Comparison of ENCODE assay signal across 1 cellular context in genomic region chr17:43216762-43217613, GRCh38.
TF ChIP-seq lines count a peak whose summit lies in the region.

No MANE protein-coding gene starts in this region.

TF ChIP-seq in HepG2, 621 proteins besides CTCF, POLR2A, EP300 and RAD21 (continued from another document and continues in another):
- TF ChIP-seq NAIF1 (CRISPR knock-in tag; IDR thresholded peaks at IDR 0.05; ENCODE audit: borderline replicate concordance) = peak; percentile 92
- TF ChIP-seq GTF2F1 (IDR thresholded peaks at IDR 0.05; ENCODE audit: low read length) = 0 out of 2 replicates have a peak, but pooled peaks have one; percentile 53
- no peak for TF ChIP-seq ZHX2 (IDR thresholded peaks at IDR 0.05; ENCODE audit: low read depth)
- no peak for TF ChIP-seq ZHX2 (CRISPR knock-in tag; IDR thresholded peaks at IDR 0.05; ENCODE audit: borderline replicate concordance)
- no peak; the same call in 1 of the 2 replicates for TF ChIP-seq TOPORS (CRISPR knock-in tag; IDR thresholded peaks at IDR 0.05)
- 0 out of 2 replicates have a peak, but pooled peaks have one; percentile 22 for TF ChIP-seq ATF7-NPFF (CRISPR knock-in tag; IDR thresholded peaks at IDR 0.05; ENCODE audit: low read depth)
- TF ChIP-seq KMT2B (CRISPR knock-in tag; IDR thresholded peaks at IDR 0.05) = no peak; the same call in none of the 2 replicates
- TF ChIP-seq SRY (CRISPR knock-in tag; IDR thresholded peaks at IDR 0.05) = peak; percentile 90; the same call in 1 of the 2 replicates
- TF ChIP-seq ZNF225 (CRISPR knock-in tag; IDR thresholded peaks at IDR 0.05) = no peak; the same call in 1 of the 2 replicates
- no peak for TF ChIP-seq FUBP1 (CRISPR knock-in tag; IDR thresholded peaks at IDR 0.05; ENCODE audit: borderline replicate concordance)
- TF ChIP-seq ZFP36 (IDR thresholded peaks at IDR 0.05; ENCODE audit: borderline replicate concordance, low read depth, low read length, partially characterized antibody) = no peak
- TF ChIP-seq ZNF496 (CRISPR knock-in tag; IDR thresholded peaks at IDR 0.05; ENCODE audit: insufficient replicate concordance) = no peak
- no peak; the same call in 1 of the 2 replicates for TF ChIP-seq DR1 (CRISPR knock-in tag; IDR thresholded peaks at IDR 0.05)
- no peak for TF ChIP-seq SCMH1 (CRISPR knock-in tag; IDR thresholded peaks at IDR 0.05; ENCODE audit: borderline replicate concordance)
- TF ChIP-seq ZNF556 (CRISPR knock-in tag; IDR thresholded peaks at IDR 0.05; ENCODE audit: borderline replicate concordance) = peak; percentile 91; the same call in 1 of the 2 replicates
- no peak for TF ChIP-seq PBX3 (CRISPR knock-in tag; IDR thresholded peaks at IDR 0.05; ENCODE audit: borderline replicate concordance)
- no peak; the same call in 1 of the 2 replicates for TF ChIP-seq E2F5 (CRISPR knock-in tag; conservative IDR thresholded peaks at IDR 0.05)
- TF ChIP-seq HNF4G (IDR thresholded peaks at IDR 0.05; ENCODE audit: borderline replicate concordance, low read depth, low read length) = peak; percentile 88
- peak; percentile 89 for TF ChIP-seq HNF4G (CRISPR knock-in tag; IDR thresholded peaks at IDR 0.05; ENCODE audit: borderline replicate concordance, low read depth)
- no peak for TF ChIP-seq HNRNPUL1 (IDR thresholded peaks at IDR 0.05; ENCODE audit: low read depth, low read length)
- TF ChIP-seq FOXP4 (CRISPR knock-in tag; IDR thresholded peaks at IDR 0.05) = peak; percentile 88
- TF ChIP-seq ZKSCAN8 (CRISPR knock-in tag; IDR thresholded peaks at IDR 0.05; ENCODE audit: borderline replicate concordance) = peak; percentile 88; the same call in 1 of the 2 replicates
- TF ChIP-seq ZNF780A (CRISPR knock-in tag; IDR thresholded peaks at IDR 0.05) = no peak
- TF ChIP-seq ATF5 (CRISPR knock-in tag; IDR thresholded peaks at IDR 0.05; ENCODE audit: low read depth) = peak; percentile 71; the same call in 1 of the 2 replicates
- peak; percentile 73; the same call in 1 of the 2 replicates for TF ChIP-seq CREB3 (CRISPR knock-in tag; IDR thresholded peaks at IDR 0.05)
- TF ChIP-seq ZNF552 (CRISPR knock-in tag; IDR thresholded peaks at IDR 0.05; ENCODE audit: borderline replicate concordance) = no peak
- no peak for TF ChIP-seq TP53 (CRISPR knock-in tag; conservative IDR thresholded peaks at IDR 0.05)
- no peak for TF ChIP-seq CENPBD1 (CRISPR knock-in tag; IDR thresholded peaks at IDR 0.05; ENCODE audit: borderline replicate concordance, low read depth)
- TF ChIP-seq ZNF652 (CRISPR knock-in tag; IDR thresholded peaks at IDR 0.05; ENCODE audit: borderline replicate concordance, low read depth) = no peak; the same call in 1 of the 2 replicates
- 0 out of 2 replicates have a peak, but pooled peaks have one; percentile 35 for TF ChIP-seq ZNF333 (CRISPR knock-in tag; IDR thresholded peaks at IDR 0.05; ENCODE audit: borderline replicate concordance)
- TF ChIP-seq ZNF775 (CRISPR knock-in tag; IDR thresholded peaks at IDR 0.05; ENCODE audit: borderline replicate concordance) = peak; percentile 100
- TF ChIP-seq TEF (CRISPR knock-in tag; IDR thresholded peaks at IDR 0.05) = peak; percentile 8; the same call in 1 of the 2 replicates
- TF ChIP-seq ZNF451 (CRISPR knock-in tag; IDR thresholded peaks at IDR 0.05) = peak; percentile 78; the same call in 1 of the 2 replicates
- TF ChIP-seq GATA4 (IDR thresholded peaks at IDR 0.05; ENCODE audit: borderline replicate concordance, low read depth) = peak; percentile 27; the same call in 1 of the 2 replicates
- peak; percentile 87 for TF ChIP-seq ZNF501 (CRISPR knock-in tag; IDR thresholded peaks at IDR 0.05)
- peak; percentile 86 for TF ChIP-seq SOX5 (CRISPR knock-in tag; IDR thresholded peaks at IDR 0.05; ENCODE audit: borderline replicate concordance)
- peak; percentile 51; the same call in 1 of the 2 replicates for TF ChIP-seq ZNF253 (CRISPR knock-in tag; IDR thresholded peaks at IDR 0.05; ENCODE audit: borderline replicate concordance)
- TF ChIP-seq NFYC (CRISPR knock-in tag; IDR thresholded peaks at IDR 0.05) = no peak; the same call in 1 of the 2 replicates
- TF ChIP-seq ZNF563 (CRISPR knock-in tag; IDR thresholded peaks at IDR 0.05) = peak; percentile 91; the same call in 1 of the 2 replicates
- peak; percentile 67 for TF ChIP-seq ZNF3 (CRISPR knock-in tag; IDR thresholded peaks at IDR 0.05)
- TF ChIP-seq SNAPC5 (CRISPR knock-in tag; IDR thresholded peaks at IDR 0.05; ENCODE audit: borderline replicate concordance) = no peak
- TF ChIP-seq CBFB (CRISPR knock-in tag; IDR thresholded peaks at IDR 0.05) = peak; percentile 25; the same call in 1 of the 2 replicates
- TF ChIP-seq NONO (IDR thresholded peaks at IDR 0.05) = no peak
- TF ChIP-seq NONO (CRISPR knock-in tag; conservative IDR thresholded peaks at IDR 0.05) = peak; percentile 67; the same call in 1 of the 2 replicates
